In genomic region chr5:170184007-170184687, GRCh38 we compare ENCODE assay signal across 8 cellular contexts. TPM values are rescaled to one million over a fixed set of nuclear protein-coding genes. Genes with fewer than 3 reads are reported as not detected.
DNase-seq lines count a peak whose midpoint lies in the region; ATAC-seq and TF ChIP-seq lines count a peak whose summit lies in the region.

No MANE protein-coding gene starts in this region.

- ATAC-seq in HCT116 = peak; percentile 99
- peak; percentile 78 for ATAC-seq in stimulated activated naive CD8-positive, alpha-beta T cell treated with anti-CD3 and anti-CD28 coated beads, Interleukin-15, amount 100 ng/mL, for 72 hours

- H3K4me3 ChIP-seq in HCT116 (replicated peaks in 1 of 2; ENCODE audit: low read depth in 1 of 2, low read length in 2 of 2) (no peak overlapping the region), mesenchymal stem cell (ENCODE audit: insufficient read depth in 1 of 2, low read depth in 1 of 2, low read length in 2 of 2) (no peak overlapping the region)

- intact Hi-C loops in HCT116 (cut with micrococcal nuclease) = loop anchor here (1.0 to 10.0 kb wide), 2 partner anchors 84 to 479 kb away; no protein-coding TSS in a partner anchor

- no peaks in the 10 kb centered on the region for H3K79me1 ChIP-seq in mesenchymal stem cell (replicated peaks; ENCODE audit: low read length, poor library complexity, severe bottlenecking)

- DNase-seq in NCI-H446 (lab: John Stamatoyannopoulos, UW) (peak; percentile 17 to 45), NCI-H446 treated with DMSO at 0.1 percent for 48 hours (lab: John Stamatoyannopoulos, UW) (no peak), HCT116 (ENCODE audit: low read depth, low spot score) (peak; percentile 47), NCI-H2029 (lab: John Stamatoyannopoulos, UW) (peak; percentile 54), endothelial cell (ENCODE audit: low spot score) (peak; percentile 85), mesenchymal stem cell (peak; percentile 53)
- DNase-seq in activated CD4-positive, alpha-beta T cell treated with anti-CD3 and anti-CD28 coated beads, Interleukin-2, amount 10 ng/mL, durations not matched to agents 7 days and 5 days = peak; percentile 58
- peak; percentile 29 to 42 for DNase-seq in stimulated activated naive CD8-positive, alpha-beta T cell treated with anti-CD3 and anti-CD28 coated beads, Interleukin-15, amount 100 ng/mL, for 72 hours

- no peak overlapping the region for H3K18ac ChIP-seq in mesenchymal stem cell (ENCODE audit: low read depth in 1 of 2, low read length in 2 of 2)

- H3K9ac ChIP-seq in HCT116 (ENCODE audit: low read length) = no peak overlapping the region
- no peak overlapping the region for H3K9ac ChIP-seq in mesenchymal stem cell (ENCODE audit: low read length)

- H3K4me1 ChIP-seq in HCT116 (ENCODE audit: control insufficient read depth in 1 of 2, insufficient read depth in 2 of 2, low read length in 2 of 2) (no peaks in the 10 kb centered on the region), mesenchymal stem cell (ENCODE audit: control insufficient read depth, insufficient read depth, low read depth, low read length) (no peaks in the 10 kb centered on the region)

- no peak overlapping the region for H2AK5ac ChIP-seq in mesenchymal stem cell (ENCODE audit: low read length, severe bottlenecking)

- no peak overlapping the region for H2BK12ac ChIP-seq in mesenchymal stem cell (ENCODE audit: low read length in 2 of 2)

- no peaks in the 10 kb centered on the region for H4K20me1 ChIP-seq in HCT116 (ENCODE audit: insufficient read depth)

- H3K27ac ChIP-seq in HCT116 (ENCODE audit: low read depth, low read length) (no peak overlapping the region), mesenchymal stem cell (ENCODE audit: low read length, poor library complexity, severe bottlenecking) (no peak overlapping the region)

- H3K79me2 ChIP-seq in HCT116 (ENCODE audit: insufficient read depth, low read length) = no peaks in the 10 kb centered on the region

- no peaks in the 10 kb centered on the region for H3K36me3 ChIP-seq in HCT116 (ENCODE audit: control insufficient read depth in 1 of 2, insufficient read depth in 2 of 2, low read length in 2 of 2)
- H3K36me3 ChIP-seq in mesenchymal stem cell (ENCODE audit: control insufficient read depth in 1 of 2, insufficient read depth in 2 of 2, low read depth in 1 of 2, low read length in 2 of 2) = no peaks in the 10 kb centered on the region

- H3K14ac ChIP-seq in mesenchymal stem cell (ENCODE audit: low read length in 2 of 2) = no peak overlapping the region

- no peak overlapping the region for H2BK120ac ChIP-seq in mesenchymal stem cell (ENCODE audit: low read depth, low read length)

- TF ChIP-seq CTCF in HCT116 (IDR thresholded peaks at IDR 0.05 in 2 of 3, conservative IDR thresholded peaks at IDR 0.05 in 1 of 3; ENCODE audit: borderline replicate concordance in 1 of 3, insufficient read depth in 1 of 3, low read depth in 2 of 3, low read length in 2 of 3) (peak; percentile 84 to 90 (median 87)), endothelial cell (IDR thresholded peaks at IDR 0.05; ENCODE audit: unreplicated experiment) (peak; percentile 82)

- no peak overlapping the region for H3K27ac Mint-ChIP-seq in activated CD4-positive, alpha-beta T cell treated with anti-CD3 and anti-CD28 coated beads, Interleukin-2, amount 10 ng/mL, durations not matched to agents 7 days and 5 days
- no peak overlapping the region for H3K27ac Mint-ChIP-seq in endothelial cell (ENCODE audit: unreplicated experiment)
- H3K27ac Mint-ChIP-seq in stimulated activated naive CD8-positive, alpha-beta T cell treated with anti-CD3 and anti-CD28 coated beads, Interleukin-15, amount 100 ng/mL, for 72 hours = no peak overlapping the region

- H3K27me3 Mint-ChIP-seq in activated CD4-positive, alpha-beta T cell treated with anti-CD3 and anti-CD28 coated beads, Interleukin-2, amount 10 ng/mL, durations not matched to agents 7 days and 5 days = peaks cover 7% of the 10 kb centered on the region
- H3K27me3 Mint-ChIP-seq in endothelial cell (ENCODE audit: unreplicated experiment) = no peaks in the 10 kb centered on the region
- peaks cover 9% of the 10 kb centered on the region for H3K27me3 Mint-ChIP-seq in stimulated activated naive CD8-positive, alpha-beta T cell treated with anti-CD3 and anti-CD28 coated beads, Interleukin-15, amount 100 ng/mL, for 72 hours

- H2AFZ ChIP-seq in HCT116 (ENCODE audit: low read depth, low read length, poor library complexity, severe bottlenecking) = no peak overlapping the region
- no peak overlapping the region for H2AFZ ChIP-seq in mesenchymal stem cell (ENCODE audit: low read depth, low read length)

- peak; percentile 93 for TF ChIP-seq RAD21 in HCT116 (IDR thresholded peaks at IDR 0.05; ENCODE audit: low read depth)

- no peak overlapping the region for H2BK15ac ChIP-seq in mesenchymal stem cell (ENCODE audit: low read depth, poor library complexity, severe bottlenecking)

- H3K27me3 ChIP-seq in HCT116 (ENCODE audit: insufficient read depth, low read length) = peaks cover 3% of the 10 kb centered on the region; the same call in 1 of the 2 replicates
- peaks cover 5 to 46% of the 10 kb centered on the region in 2 experiments for H3K27me3 ChIP-seq in mesenchymal stem cell (ENCODE audit: control insufficient read depth in 1 of 2, insufficient read depth in 1 of 2, low read length in 2 of 2)

- H3K4ac ChIP-seq in mesenchymal stem cell (ENCODE audit: low read depth in 1 of 2, low read length in 2 of 2) = no peak overlapping the region

- H3K4me1 Mint-ChIP-seq in activated CD4-positive, alpha-beta T cell treated with anti-CD3 and anti-CD28 coated beads, Interleukin-2, amount 10 ng/mL, durations not matched to agents 7 days and 5 days = no peaks in the 10 kb centered on the region
- peaks cover 18% of the 10 kb centered on the region for H3K4me1 Mint-ChIP-seq in endothelial cell (ENCODE audit: unreplicated experiment)
- no peaks in the 10 kb centered on the region for H3K4me1 Mint-ChIP-seq in stimulated activated naive CD8-positive, alpha-beta T cell treated with anti-CD3 and anti-CD28 coated beads, Interleukin-15, amount 100 ng/mL, for 72 hours

- no peaks in the 10 kb centered on the region for H3K36me3 Mint-ChIP-seq in activated CD4-positive, alpha-beta T cell treated with anti-CD3 and anti-CD28 coated beads, Interleukin-2, amount 10 ng/mL, durations not matched to agents 7 days and 5 days (ENCODE audit: low read depth)
- H3K36me3 Mint-ChIP-seq in endothelial cell (ENCODE audit: low read depth, unreplicated experiment) = peaks cover 3% of the 10 kb centered on the region

- no peak overlapping the region for H3K23ac ChIP-seq in mesenchymal stem cell (ENCODE audit: low read length in 2 of 2)

- no TSS peak for BruUV-seq in HCT116 (replicated peaks; lab: Mats Ljungman, UMichigan)

- no peaks in the 10 kb centered on the region for H3K9me3 Mint-ChIP-seq in activated CD4-positive, alpha-beta T cell treated with anti-CD3 and anti-CD28 coated beads, Interleukin-2, amount 10 ng/mL, durations not matched to agents 7 days and 5 days
- H3K9me3 Mint-ChIP-seq in endothelial cell (ENCODE audit: unreplicated experiment) = no peaks in the 10 kb centered on the region
- no peaks in the 10 kb centered on the region for H3K9me3 Mint-ChIP-seq in stimulated activated naive CD8-positive, alpha-beta T cell treated with anti-CD3 and anti-CD28 coated beads, Interleukin-15, amount 100 ng/mL, for 72 hours

- no peak overlapping the region for H3K4me3 Mint-ChIP-seq in activated CD4-positive, alpha-beta T cell treated with anti-CD3 and anti-CD28 coated beads, Interleukin-2, amount 10 ng/mL, durations not matched to agents 7 days and 5 days
- H3K4me3 Mint-ChIP-seq in endothelial cell (ENCODE audit: unreplicated experiment) = no peak overlapping the region
- no peak overlapping the region for H3K4me3 Mint-ChIP-seq in stimulated activated naive CD8-positive, alpha-beta T cell treated with anti-CD3 and anti-CD28 coated beads, Interleukin-15, amount 100 ng/mL, for 72 hours

- no peaks in the 10 kb centered on the region for H3K9me2 ChIP-seq in HCT116 (ENCODE audit: insufficient read depth)

- POLR2A ChIA-PET in HCT116 (lab: Charles Lee) = no interaction called here
- POLR2A ChIA-PET in activated CD4-positive, alpha-beta T cell treated with anti-CD3 and anti-CD28 coated beads, Interleukin-2, amount 10 ng/mL, durations not matched to agents 7 days and 5 days (lab: Charles Lee) = no interaction called here

- WGBS in mesenchymal stem cell = 26% methylated on average over 8 of the region's 8 CpGs

- CTCF ChIA-PET in HCT116 (lab: Charles Lee) = interaction anchor here (0.6 to 1.5 kb wide), 17 partner anchors 10 to 482 kb away, joined by 3 to 23 read pairs (median 3); no protein-coding TSS in a partner anchor
- CTCF ChIA-PET in activated CD4-positive, alpha-beta T cell treated with anti-CD3 and anti-CD28 coated beads, Interleukin-2, amount 10 ng/mL, durations not matched to agents 7 days and 5 days (lab: Charles Lee) = interaction anchor here (0.7 to 1.8 kb wide), 6 partner anchors 10 to 281 kb away, joined by 3 to 8 read pairs (median 4); no protein-coding TSS in a partner anchor

- TF ChIP-seq POLR2A in HCT116 (IDR thresholded peaks at IDR 0.05; ENCODE audit: borderline replicate concordance, extremely low read depth, insufficient read depth, insufficient read length) = no peak

- no peak overlapping the region for H3K4me2 ChIP-seq in HCT116 (ENCODE audit: low read length)
- H3K4me2 ChIP-seq in mesenchymal stem cell (ENCODE audit: low read length, poor library complexity, severe bottlenecking) = no peak overlapping the region

- no peaks in the 10 kb centered on the region for H3K9me3 ChIP-seq in HCT116 (ENCODE audit: control insufficient read depth in 1 of 2, insufficient read depth in 1 of 2, low read depth in 1 of 2, low read length in 2 of 2)
- no peaks in the 10 kb centered on the region for H3K9me3 ChIP-seq in mesenchymal stem cell (ENCODE audit: control insufficient read depth, low read length)

- no peak overlapping the region for H2BK5ac ChIP-seq in mesenchymal stem cell (ENCODE audit: low read depth, low read length, poor library complexity, severe bottlenecking)

- no peak overlapping the region for H4K8ac ChIP-seq in mesenchymal stem cell (ENCODE audit: low read length)

- H4K91ac ChIP-seq in mesenchymal stem cell (ENCODE audit: low read length) = no peak overlapping the region

- RAD21 ChIA-PET in HCT116 (lab: Charles Lee; ENCODE audit: low non-redundant PET in 1 of 2, low total read pairs in 2 of 2, uncharacterized antibody in 2 of 2, unreplicated experiment in 2 of 2) = interaction anchor here (1.2 kb wide), 2 partner anchors 83 to 84 kb away, joined by 5 to 7 read pairs; no protein-coding TSS in a partner anchor

TF ChIP-seq in HCT116, 20 proteins besides CTCF, POLR2A, EP300 and RAD21 (continues in another document):
- TF ChIP-seq MAX (IDR thresholded peaks at IDR 0.05) (no peak), CBX3 (IDR thresholded peaks at IDR 0.05; ENCODE audit: low read depth) (no peak)

RNA-seq across cellular contexts. Expression of gene C5orf58, which starts 48.6 kb away (rescaled TPM):
- total RNA-seq in HCT116 (2021; ENCODE audit: unreplicated experiment) (not detected), endothelial cell (ENCODE audit: unreplicated experiment) (0.28 TPM)
- not detected in 2 replicates for polyA plus RNA-seq in HCT116 (2012)
- total RNA-seq in activated CD4-positive, alpha-beta T cell treated with anti-CD3 and anti-CD28 coated beads, Interleukin-2, amount 10 ng/mL, durations not matched to agents 7 days and 5 days = not detected
- not detected for polyA plus RNA-seq in mesenchymal stem cell (2013, experiment 1 of 2)
- polyA plus RNA-seq in mesenchymal stem cell (2013, experiment 2 of 2) = not detected
